Comparison of ENCODE assay signal across 15 cellular contexts in genomic region chr17:4540224-4541040, GRCh38. TPM values are rescaled to one million over a fixed set of nuclear protein-coding genes. Genes with fewer than 3 reads are reported as not detected.
A peak's percentile ranks its signal among the peaks of the same experiment; 100 is the strongest.
DNase-seq lines count a peak whose midpoint lies in the region; ATAC-seq and TF ChIP-seq lines count a peak whose summit lies in the region.
"Had no signal": no experiment of that assay in that cellular context is flagged by ENCODE, and none has a peak within 500 bp of the region (broad histone marks: within the 10 kb centered on the region; RNA-seq: fewer than 3 reads in every experiment).

No MANE protein-coding gene starts in this region.

- no peaks in the 10 kb centered on the region for H3K36me3 Mint-ChIP-seq in natural killer cell

- peaks cover 6 to 28% (median 14%) of the 10 kb centered on the region in 4 donors for H3K4me1 ChIP-seq in transverse colon

- peaks cover 0 to 5% of the 10 kb centered on the region in 2 donors for H3K4me1 Mint-ChIP-seq in natural killer cell
- H3K4me1 Mint-ChIP-seq: activated CD8-positive, alpha-beta memory T cell treated with anti-CD3 and anti-CD28 coated beads, Interleukin-2, amount 10 ng/mL, durations not matched to agents 7 days and 5 days had no signal

- TF ChIP-seq CTCF in transverse colon (IDR thresholded peaks at IDR 0.05) = no peak
- no peak for TF ChIP-seq CTCF in natural killer cell (IDR thresholded peaks at IDR 0.05)

- H3K27ac Mint-ChIP-seq in natural killer cell = no peak overlapping the region
- H3K27ac Mint-ChIP-seq: activated CD8-positive, alpha-beta memory T cell treated with anti-CD3 and anti-CD28 coated beads, Interleukin-2, amount 10 ng/mL, durations not matched to agents 7 days and 5 days; T-cell had no signal

- TF ChIP-seq EP300 in transverse colon (IDR thresholded peaks at IDR 0.05; ENCODE audit: low read depth) = no peak

- no peaks in the 10 kb centered on the region for H3K9me3 Mint-ChIP-seq in natural killer cell
- H3K9me3 Mint-ChIP-seq: naive thymus-derived CD8-positive, alpha-beta T cell; T-cell had no signal

- intact Hi-C loops in transverse colon (cut with DNase I; ENCODE audit: low total_unique reads) (no loop called here), natural killer cell (cut with micrococcal nuclease) (no loop called here)

- no peak for TF ChIP-seq POLR2A in transverse colon (IDR thresholded peaks at IDR 0.05)

- peak overlapping the region; percentile 68 for H3K27ac ChIP-seq in layer of hippocampus (ENCODE audit: low read depth, low read length)
- H3K27ac ChIP-seq in transverse colon = peak overlapping the region in 3 of 4 donors; percentile 10 to 43 (median 28)
- H3K27ac ChIP-seq: thoracic aorta had no signal

- H3K36me3 ChIP-seq in transverse colon = peaks cover 0 to 29% (median 14%) of the 10 kb centered on the region in 4 donors

- 68% methylated on average over 27 of the region's 27 CpGs; no CpG with 5 or more reads in 1 of the 2 donors for WGBS in transverse colon (ENCODE audit: low coverage in 1 of 2), 2 donors

- no peaks in the 10 kb centered on the region for H3K9me3 ChIP-seq in transverse colon
- H3K9me3 ChIP-seq: thoracic aorta had no signal

- DNase-seq in NCI-H82 (lab: John Stamatoyannopoulos, UW) = peak; percentile 35
- DNase-seq in NCI-H82 treated with DMSO at 0.1 percent for 48 hours (lab: John Stamatoyannopoulos, UW; ENCODE audit: unreplicated experiment) = no peak
- DNase-seq in cerebellar cortex (ENCODE audit: low spot score) = peak; percentile 37
- DNase-seq in transverse colon = no peak
- DNase-seq in NCI-H128 (lab: John Stamatoyannopoulos, UW; ENCODE audit: unreplicated experiment) = no peak
- DNase-seq in natural killer cell = no peak
- DNase-seq: activated CD8-positive, alpha-beta memory T cell treated with anti-CD3 and anti-CD28 coated beads, Interleukin-2, amount 10 ng/mL, durations not matched to agents 7 days and 5 days; GF-D8; NCI-H446; stimulated activated CD4-positive, alpha-beta T cell treated with anti-CD3 and anti-CD28 coated beads, Interleukin-2, amount 100 ng/mL, for 24 hours; T-cell had no signal

- no peak overlapping the region for H3K4me3 ChIP-seq in transverse colon
- H3K4me3 ChIP-seq: thoracic aorta had no signal

- H3K4me3 Mint-ChIP-seq in natural killer cell = no peak overlapping the region
- H3K4me3 Mint-ChIP-seq: activated CD8-positive, alpha-beta memory T cell treated with anti-CD3 and anti-CD28 coated beads, Interleukin-2, amount 10 ng/mL, durations not matched to agents 7 days and 5 days; naive thymus-derived CD8-positive, alpha-beta T cell; T-cell had no signal

- ATAC-seq in HG02678 (IDR thresholded peaks at IDR 0.05; ENCODE audit: unreplicated experiment) (no peak), natural killer cell (no peak)
- ATAC-seq: activated CD8-positive, alpha-beta memory T cell treated with anti-CD3 and anti-CD28 coated beads, Interleukin-2, amount 10 ng/mL, durations not matched to agents 7 days and 5 days; naive thymus-derived CD8-positive, alpha-beta T cell; T-cell had no signal

- H3K27me3 Mint-ChIP-seq in natural killer cell (ENCODE audit: low read depth in 2 of 2) = no peaks in the 10 kb centered on the region
- H3K27me3 Mint-ChIP-seq: activated CD8-positive, alpha-beta memory T cell treated with anti-CD3 and anti-CD28 coated beads, Interleukin-2, amount 10 ng/mL, durations not matched to agents 7 days and 5 days; naive thymus-derived CD8-positive, alpha-beta T cell; T-cell had no signal

- H3K27me3 ChIP-seq in layer of hippocampus (ENCODE audit: control insufficient read depth, insufficient read depth, low read length) (no peaks in the 10 kb centered on the region), transverse colon (peaks cover 6% of the 10 kb centered on the region)

- in situ Hi-C loops in transverse colon (cut with MboI; ENCODE audit: low pct_ligation_motif_present in 1 of 4, low pct_unique_long_range_greater_than_20kb in 1 of 4, low sequenced_read_pairs in 3 of 4) = no loop called here

RNA-seq across cellular contexts. Expression of gene MYBBP1A, which starts 14.8 kb away (rescaled TPM):
- total RNA-seq in transverse colon (100 to 1,000 TPM in 2 of 4 donors, 10 to 100 TPM in 2; 25.4 to 148 (median 81.5) TPM), natural killer cell (10 to 100 TPM; 50.5 to 58.1 (median 52.7) TPM)

RNA-seq across cellular contexts. Expression of gene GGT6, which starts 19.9 kb away (rescaled TPM):
- 100 to 1,000 TPM; 214 to 308 (median 283) TPM for total RNA-seq in transverse colon
- not detected for total RNA-seq in natural killer cell
- total RNA-seq: activated CD8-positive, alpha-beta memory T cell treated with anti-CD3 and anti-CD28 coated beads, Interleukin-2, amount 10 ng/mL, durations not matched to agents 7 days and 5 days; naive thymus-derived CD8-positive, alpha-beta T cell; T-cell; thoracic aorta had no signal

RNA-seq across cellular contexts. Expression of gene SPNS2, which starts 41.8 kb away (rescaled TPM):
- 10 to 100 TPM in 3 of 4 donors, 1 to 10 TPM in 1; 8.7 to 72.0 (median 18.2) TPM for total RNA-seq in transverse colon
- total RNA-seq in natural killer cell = under 1 TPM; 0.28 to 0.93 (median 0.43) TPM

RNA-seq across cellular contexts. Expression of gene SMTNL2, which starts 43.9 kb away (rescaled TPM):
- under 1 TPM in 3 of 4 donors, not detected in 1; 0.16 to 0.96 (median 0.40) TPM for total RNA-seq in transverse colon
- total RNA-seq in natural killer cell = not detected
- total RNA-seq: activated CD8-positive, alpha-beta memory T cell treated with anti-CD3 and anti-CD28 coated beads, Interleukin-2, amount 10 ng/mL, durations not matched to agents 7 days and 5 days; naive thymus-derived CD8-positive, alpha-beta T cell; T-cell had no signal

Comparison
In these comparisons a context has a peak if more than half of its experiments do, and no peak if none do; other contexts are left out.
1. DNase-seq: peak in NCI-H82 (single experiment) and cerebellar cortex (single experiment); none in NCI-H82 treated with DMSO at 0.1 percent for 48 hours (single experiment), transverse colon (single experiment), NCI-H128 (single experiment) and natural killer cell (single experiment).
2. RNA of gene GGT6, which starts 19.9 kb away (total RNA-seq): 214 to 308 TPM in transverse colon; not detected in natural killer cell; every median in the first group is over 100 times any median in the second.
3. RNA of gene SPNS2, which starts 41.8 kb away (total RNA-seq): 8.7 to 72.0 TPM in transverse colon; 0.28 to 0.93 TPM in natural killer cell; every median in the first group is over 4 times any median in the second.